ENCODE assay signal across 12 cellular contexts in genomic region chrX:154349359-154349935, GRCh38. TPM values are rescaled to one million over a fixed set of nuclear protein-coding genes. Genes with fewer than 3 reads are reported as not detected.
DNase-seq lines count a peak whose midpoint lies in the region; ATAC-seq and TF ChIP-seq lines count a peak whose summit lies in the region.
"Had no signal": no experiment of that assay in that cellular context is flagged by ENCODE, and none has a peak within 500 bp of the region (broad histone marks: within the 10 kb centered on the region; RNA-seq: fewer than 3 reads in every experiment).

No MANE protein-coding gene starts in this region.

- no peak overlapping the region for H4K8ac ChIP-seq in trophoblast cell (ENCODE audit: low read depth, low read length)

- H3K27me3 ChIP-seq in heart right ventricle (no peaks in the 10 kb centered on the region), PC-3 (ENCODE audit: low read length) (no peaks in the 10 kb centered on the region), stomach smooth muscle (ENCODE audit: control insufficient read depth in 1 of 2, insufficient read depth in 2 of 2, low read length in 2 of 2) (peaks cover 0 to 2% of the 10 kb centered on the region in 2 donors), trophoblast cell (ENCODE audit: insufficient read depth, low read length) (no peaks in the 10 kb centered on the region), ascending aorta (no peaks in the 10 kb centered on the region)
- H3K27me3 ChIP-seq: SJSA1, tibial artery had no signal

- no peak overlapping the region for H4K91ac ChIP-seq in trophoblast cell (ENCODE audit: low read depth, low read length)

- H3K79me2 ChIP-seq in PC-3 (ENCODE audit: low read length) (no peaks in the 10 kb centered on the region), trophoblast cell (ENCODE audit: control insufficient read depth, insufficient read depth, low read length, poor library complexity) (no peaks in the 10 kb centered on the region)

- DNase-seq in Right ventricle myocardium superior: peak; percentile 14
- no peak for DNase-seq in heart right ventricle
- DNase-seq in PC-3: no peak
- DNase-seq in left ventricle myocardium superior: peak; percentile 19
- no peak for DNase-seq in trophoblast cell
- DNase-seq in HEK293T (ENCODE audit: extremely low spot score): no peak
- DNase-seq in ascending aorta (ENCODE audit: low spot score in 2 of 2): no peak
- DNase-seq: mammary epithelial cell had no signal

- no peaks in the 10 kb centered on the region for H4K20me1 ChIP-seq in PC-3 (ENCODE audit: low read length)

- no peak overlapping the region for H2BK120ac ChIP-seq in trophoblast cell (ENCODE audit: insufficient read depth, low read length, poor library complexity)

- H3K9me2 ChIP-seq in PC-3 (replicated peaks; ENCODE audit: low read length): no peaks in the 10 kb centered on the region

- H3K23ac ChIP-seq in trophoblast cell (ENCODE audit: low read length): no peak overlapping the region

- POLR2A ChIA-PET in PC-3 (lab: Charles Lee; ENCODE audit: unreplicated experiment): no interaction called here
- POLR2A ChIA-PET in HEK293T (lab: Yijun Ruan, JAX): interaction anchor here (0.9 kb wide), 1 partner anchor 22 kb away, joined by 4 read pairs; no protein-coding TSS in a partner anchor

- H3K9ac ChIP-seq in PC-3 (ENCODE audit: low read length) (no peak overlapping the region), stomach smooth muscle (ENCODE audit: low read length in 2 of 2) (no peak overlapping the region), trophoblast cell (ENCODE audit: low read length) (no peak overlapping the region)

- H2AFZ ChIP-seq in PC-3 (ENCODE audit: low read length): no peak overlapping the region
- no peak overlapping the region for H2AFZ ChIP-seq in trophoblast cell (ENCODE audit: insufficient read depth, low read length, poor library complexity)

- H3K18ac ChIP-seq in trophoblast cell (ENCODE audit: low read length): no peak overlapping the region

- intact Hi-C loops in Right ventricle myocardium superior (cut with DNase I) (no loop called here), heart right ventricle (cut with DNase I) (no loop called here), PC-3 (cut with micrococcal nuclease) (no loop called here), left ventricle myocardium superior (cut with micrococcal nuclease) (no loop called here), ascending aorta (cut with DNase I) (no loop called here)

- no peak overlapping the region for H2BK5ac ChIP-seq in trophoblast cell (ENCODE audit: low read depth, low read length, poor library complexity)

- H3K4me2 ChIP-seq in PC-3 (ENCODE audit: low read length) (no peak overlapping the region), trophoblast cell (ENCODE audit: low read length) (no peak overlapping the region)

- no peak overlapping the region for H4K12ac ChIP-seq in trophoblast cell (ENCODE audit: low read depth, low read length)

- H3K4me3 ChIP-seq in heart right ventricle: no peak overlapping the region
- no peak overlapping the region for H3K4me3 ChIP-seq in PC-3 (ENCODE audit: low read length)
- H3K4me3 ChIP-seq in stomach smooth muscle (ENCODE audit: low read length in 2 of 2): no peak overlapping the region
- H3K4me3 ChIP-seq in trophoblast cell (ENCODE audit: low read depth, low read length): no peak overlapping the region
- no peak overlapping the region for H3K4me3 ChIP-seq in ascending aorta
- H3K4me3 ChIP-seq: SJSA1, tibial artery had no signal

- peaks cover 11% of the 10 kb centered on the region for H3F3A ChIP-seq in PC-3 (ENCODE audit: low read length, unreplicated experiment)

- no peak overlapping the region for H2AK5ac ChIP-seq in trophoblast cell (ENCODE audit: low read length)

- H3K9me3 ChIP-seq in heart right ventricle: no peaks in the 10 kb centered on the region
- no peaks in the 10 kb centered on the region for H3K9me3 ChIP-seq in PC-3 (ENCODE audit: low read length)
- no peaks in the 10 kb centered on the region for H3K9me3 ChIP-seq in stomach smooth muscle (ENCODE audit: control insufficient read depth in 2 of 2, low read length in 2 of 2)
- no peaks in the 10 kb centered on the region for H3K9me3 ChIP-seq in trophoblast cell (ENCODE audit: insufficient read depth, low read depth, low read length)
- H3K9me3 ChIP-seq in ascending aorta: no peaks in the 10 kb centered on the region
- H3K9me3 ChIP-seq: SJSA1, tibial artery had no signal

- BruUV-seq in PC-3 (replicated peaks; lab: Mats Ljungman, UMichigan): TSS peak; percentile 14

- no peak overlapping the region for H3K14ac ChIP-seq in trophoblast cell (ENCODE audit: low read length)

- CTCF ChIA-PET in PC-3 (lab: Charles Lee) (no interaction called here), HEK293T (lab: Yijun Ruan, JAX) (no interaction called here)

- no peak overlapping the region for H3K4ac ChIP-seq in trophoblast cell (ENCODE audit: low read depth, low read length)

- H3K27ac ChIP-seq in heart right ventricle (peak overlapping the region in 1 of 10 donors; percentile 16), PC-3 (ENCODE audit: low read length) (no peak overlapping the region), stomach smooth muscle (ENCODE audit: low read length) (peak overlapping the region; percentile 53), trophoblast cell (ENCODE audit: low read depth, low read length) (no peak overlapping the region), ascending aorta (no peak overlapping the region)
- H3K27ac ChIP-seq: SJSA1 had no signal

- TF ChIP-seq CTCF in heart right ventricle (IDR thresholded peaks at IDR 0.05) (no peak), PC-3 (conservative IDR thresholded peaks at IDR 0.05; ENCODE audit: low read depth, low read length) (no peak), ascending aorta (IDR thresholded peaks at IDR 0.05) (no peak)

- no peak overlapping the region for H2BK12ac ChIP-seq in trophoblast cell (ENCODE audit: low read length)

- H3K36me3 ChIP-seq in heart right ventricle: peaks cover 0 to 64% (median 28%) of the 10 kb centered on the region in 9 donors
- H3K36me3 ChIP-seq in PC-3 (ENCODE audit: low read depth, low read length): peaks cover 45% of the 10 kb centered on the region
- H3K36me3 ChIP-seq in stomach smooth muscle (ENCODE audit: control insufficient read depth in 2 of 2, insufficient read depth in 2 of 2, low read length in 2 of 2): peaks cover 40 to 50% of the 10 kb centered on the region in 2 donors
- H3K36me3 ChIP-seq in trophoblast cell (ENCODE audit: control insufficient read depth in 1 of 2, insufficient read depth in 2 of 2, low read length in 2 of 2): peaks cover 64 to 65% of the 10 kb centered on the region in 2 experiments
- H3K36me3 ChIP-seq in ascending aorta: peaks cover 58 to 63% of the 10 kb centered on the region in 2 donors

- WGBS in heart right ventricle, 2 donors: 56 to 69% methylated on average over 14 to 19 of the region's 19 CpGs
- whole genome bisulfite sequencing in trophoblast cell (ENCODE audit: extremely low coverage, insufficient coverage, insufficient read length): no CpG with 5 or more reads among the region's 19 CpGs

- no peaks in the 10 kb centered on the region for H3K79me1 ChIP-seq in trophoblast cell (ENCODE audit: low read length)

- no peak for ATAC-seq in Right ventricle myocardium superior (ENCODE audit: poor library complexity)
- no peak for ATAC-seq in heart right ventricle
- no peak for ATAC-seq in PC-3
- no peak for ATAC-seq in left ventricle myocardium superior

- peaks cover 0 to 33% (median 3%) of the 10 kb centered on the region in 9 donors for H3K4me1 ChIP-seq in heart right ventricle
- no peaks in the 10 kb centered on the region for H3K4me1 ChIP-seq in PC-3 (ENCODE audit: insufficient read depth, low read length)
- peaks cover 8% of the 10 kb centered on the region for H3K4me1 ChIP-seq in stomach smooth muscle (ENCODE audit: control insufficient read depth, insufficient read depth, low read length)
- no peaks in the 10 kb centered on the region for H3K4me1 ChIP-seq in trophoblast cell (ENCODE audit: control insufficient read depth in 1 of 2, insufficient read depth in 2 of 2, low read length in 2 of 2)
- H3K4me1 ChIP-seq in ascending aorta: no peaks in the 10 kb centered on the region

TF ChIP-seq in HEK293T, 16 proteins besides CTCF, POLR2A, EP300 and RAD21 (continues in another document):
- TF ChIP-seq LEF1 (IDR thresholded peaks at IDR 0.05; ENCODE audit: borderline replicate concordance): no peak
- no peak for TF ChIP-seq BHLHE40 (IDR thresholded peaks at IDR 0.05; ENCODE audit: borderline replicate concordance)
- TF ChIP-seq FOXA1 (IDR thresholded peaks at IDR 0.05): no peak
- TF ChIP-seq L3MBTL2 (conservative IDR thresholded peaks at IDR 0.05): no peak
- no peak for TF ChIP-seq ARNT (IDR thresholded peaks at IDR 0.05)
- TF ChIP-seq ELF4 (IDR thresholded peaks at IDR 0.05): no peak
- no peak for TF ChIP-seq ZNF384 (IDR thresholded peaks at IDR 0.05)
- TF ChIP-seq TARDBP (IDR thresholded peaks at IDR 0.05): no peak
- TF ChIP-seq FOXK2 (IDR thresholded peaks at IDR 0.05): no peak
- TF ChIP-seq NFRKB (IDR thresholded peaks at IDR 0.05): no peak

RNA-seq across cellular contexts. Expression of gene FLNA, which starts 25.0 kb away (rescaled TPM):
- total RNA-seq in Right ventricle myocardium superior: 216 TPM
- total RNA-seq in heart right ventricle: 100 to 1,000 TPM; 139 to 288 (median 181) TPM
- 100 to 1,000 TPM; 368 to 442 TPM for polyA plus RNA-seq in heart right ventricle
- 2,058 and 3,170 TPM in 2 replicates for total RNA-seq in PC-3 (2014; rRNA removed)
- 228 TPM for total RNA-seq in left ventricle myocardium superior
- polyA plus RNA-seq in trophoblast cell (2013): 739 and 796 TPM in 2 replicates
- 6,152 TPM for total RNA-seq in ascending aorta

RNA-seq across cellular contexts. Expression of gene EMD, which starts 29.6 kb away (rescaled TPM):
- total RNA-seq in Right ventricle myocardium superior: 49.2 TPM
- 10 to 100 TPM; 47.8 to 74.1 (median 59.6) TPM for total RNA-seq in heart right ventricle
- polyA plus RNA-seq in heart right ventricle: 100 to 1,000 TPM in 1 of 2 donors, 10 to 100 TPM in 1; 54.8 to 170 TPM
- 46.8 and 49.0 TPM in 2 replicates for total RNA-seq in PC-3 (2014; rRNA removed)
- total RNA-seq in left ventricle myocardium superior: 51.3 TPM
- 70.7 and 72.7 TPM in 2 replicates for polyA plus RNA-seq in trophoblast cell (2013)
- total RNA-seq in ascending aorta: 86.3 TPM

RNA-seq across cellular contexts. Expression of gene RPL10, which starts 48.7 kb away (rescaled TPM):
- total RNA-seq in Right ventricle myocardium superior (2,020 TPM), heart right ventricle (1,000 to 10,000 TPM; 1,543 to 2,503 (median 1,867) TPM), PC-3 (2014; rRNA removed) (2,879 and 3,401 TPM in 2 replicates), left ventricle myocardium superior (1,898 TPM), ascending aorta (4,298 TPM)
- 1,000 to 10,000 TPM; 2,102 to 7,085 TPM for polyA plus RNA-seq in heart right ventricle
- polyA plus RNA-seq in trophoblast cell (2013): 2,879 and 2,940 TPM in 2 replicates

RNA-seq across cellular contexts. Expression of gene TKTL1, which starts 53.9 kb away (rescaled TPM):
- total RNA-seq in Right ventricle myocardium superior (14.0 TPM), heart right ventricle (10 to 100 TPM in 5 of 10 donors, 1 to 10 TPM in 5; 3.7 to 14.1 (median 9.2) TPM), PC-3 (2014; rRNA removed) (not detected in 2 replicates), left ventricle myocardium superior (18.0 TPM), ascending aorta (not detected)
- polyA plus RNA-seq in heart right ventricle: 1 to 10 TPM; 2.6 to 5.7 TPM
- polyA plus RNA-seq in trophoblast cell (2013): not detected in 2 replicates
- total RNA-seq: mammary epithelial cell, SJSA1 had no signal
- polyA plus RNA-seq: mammary epithelial cell had no signal

RNA-seq across cellular contexts. Expression of gene TEX28, which starts 54.5 kb away (rescaled TPM):
- not detected for total RNA-seq in Right ventricle myocardium superior
- total RNA-seq in heart right ventricle: not detected
- not detected for polyA plus RNA-seq in heart right ventricle
- total RNA-seq in PC-3 (2014; rRNA removed): 0.11 TPM in 1 of 2 replicates, not detected in the other
- total RNA-seq in left ventricle myocardium superior: not detected
- polyA plus RNA-seq in trophoblast cell (2013): not detected in 2 replicates
- total RNA-seq in ascending aorta: not detected
- total RNA-seq: mammary epithelial cell, omental fat pad, SJSA1 had no signal
- polyA plus RNA-seq: mammary epithelial cell had no signal

Comparison
In these comparisons a context has a peak if more than half of its experiments do, and no peak if none do; other contexts are left out.
1. DNase-seq: peak in Right ventricle myocardium superior (single experiment) and left ventricle myocardium superior (single experiment); none in heart right ventricle (0 of 2), PC-3 (single experiment), trophoblast cell (0 of 2), HEK293T (single experiment) and ascending aorta (0 of 2).